In genomic region chr14:64209428-64210165, GRCh38 we compare ENCODE assay signal across 10 cellular contexts.
A peak's percentile ranks its signal among the peaks of the same experiment; 100 is the strongest.
DNase-seq lines count a peak whose midpoint lies in the region; ATAC-seq, FAIRE-seq and TF ChIP-seq lines count a peak whose summit lies in the region.
"Had no signal": no experiment of that assay in that cellular context is flagged by ENCODE, and none has a peak within 500 bp of the region (broad histone marks: within the 10 kb centered on the region; RNA-seq: fewer than 3 reads in every experiment).

No MANE protein-coding gene starts in this region.

- no peak overlapping the region for H3K4me3 Mint-ChIP-seq in stimulated activated effector memory CD8-positive, alpha-beta T cell treated with anti-CD3 and anti-CD28 coated beads, Interleukin-12 subunit alpha, Interleukin-12 subunit beta, amount 100 ng/mL, for 72 hours
- H3K4me3 Mint-ChIP-seq in WTC11 = no peak overlapping the region
- H3K4me3 Mint-ChIP-seq in stimulated activated naive CD8-positive, alpha-beta T cell treated with anti-CD3 and anti-CD28 coated beads, Interleukin-15, amount 100 ng/mL, for 72 hours = no peak overlapping the region
- H3K4me3 Mint-ChIP-seq in activated T-helper 2 cell treated with anti-CD3 and anti-CD28 coated beads, Interferon-gamma antibody, Interleukin-2, Interleukin-4, amounts not matched to agents 10 μg/mL and 5 μg/mL and 100 μg/mL, durations not matched to agents 14 hours and 24 hours and 36 hours (ENCODE audit: low read depth) = no peak overlapping the region
- H3K4me3 Mint-ChIP-seq: activated naive CD8-positive, alpha-beta T cell had no signal

- 40 to 71% methylated on average over 1 to 4 of the region's 24 CpGs for WGBS in gastroesophageal sphincter (ENCODE audit: low coverage in 1 of 2), 2 donors

- intact Hi-C loops in activated T-helper 2 cell treated with anti-CD3 and anti-CD28 coated beads, Interferon-gamma antibody, Interleukin-2, Interleukin-4, amounts not matched to agents 10 μg/mL and 5 μg/mL and 100 μg/mL, durations not matched to agents 14 hours and 24 hours and 36 hours (cut with micrococcal nuclease) = no loop called here

- peaks cover 67% of the 10 kb centered on the region for H3K36me3 Mint-ChIP-seq in stimulated activated effector memory CD8-positive, alpha-beta T cell treated with anti-CD3 and anti-CD28 coated beads, Interleukin-12 subunit alpha, Interleukin-12 subunit beta, amount 100 ng/mL, for 72 hours
- H3K36me3 Mint-ChIP-seq in WTC11 = peaks cover 52% of the 10 kb centered on the region
- H3K36me3 Mint-ChIP-seq in activated T-helper 2 cell treated with anti-CD3 and anti-CD28 coated beads, Interferon-gamma antibody, Interleukin-2, Interleukin-4, amounts not matched to agents 10 μg/mL and 5 μg/mL and 100 μg/mL, durations not matched to agents 14 hours and 24 hours and 36 hours (ENCODE audit: low read depth) = peaks cover 10% of the 10 kb centered on the region

- no peaks in the 10 kb centered on the region for H3K9me3 ChIP-seq in gastroesophageal sphincter

- CTCF ChIA-PET in WTC11 (lab: Charles Lee) = interaction anchor here (1.1 kb wide), 1 partner anchor 94 kb away, joined by 4 read pairs; no protein-coding TSS in a partner anchor

- FAIRE-seq in GM19239 (lab: Jason Lieb, UNC) = peak; percentile 52

- peak overlapping the region; percentile 60 for H3K27ac Mint-ChIP-seq in stimulated activated effector memory CD8-positive, alpha-beta T cell treated with anti-CD3 and anti-CD28 coated beads, Interleukin-12 subunit alpha, Interleukin-12 subunit beta, amount 100 ng/mL, for 72 hours
- no peak overlapping the region for H3K27ac Mint-ChIP-seq in WTC11
- no peak overlapping the region for H3K27ac Mint-ChIP-seq in stimulated activated naive CD8-positive, alpha-beta T cell treated with anti-CD3 and anti-CD28 coated beads, Interleukin-15, amount 100 ng/mL, for 72 hours
- H3K27ac Mint-ChIP-seq in activated T-helper 2 cell treated with anti-CD3 and anti-CD28 coated beads, Interferon-gamma antibody, Interleukin-2, Interleukin-4, amounts not matched to agents 10 μg/mL and 5 μg/mL and 100 μg/mL, durations not matched to agents 14 hours and 24 hours and 36 hours = no peak overlapping the region
- H3K27ac Mint-ChIP-seq: activated naive CD8-positive, alpha-beta T cell had no signal

- ATAC-seq in HG03460 (IDR thresholded peaks at IDR 0.05; ENCODE audit: unreplicated experiment) (peak; percentile 77), gastroesophageal sphincter (peak; percentile 71), WTC11 (no peak; the same call in 1 of the 2 replicates), GM19467 (IDR thresholded peaks at IDR 0.05; ENCODE audit: unreplicated experiment) (no peak)
- ATAC-seq in stimulated activated effector memory CD8-positive, alpha-beta T cell treated with anti-CD3 and anti-CD28 coated beads, Interleukin-12 subunit alpha, Interleukin-12 subunit beta, amount 100 ng/mL, for 72 hours = no peak
- ATAC-seq in stimulated activated naive CD8-positive, alpha-beta T cell treated with anti-CD3 and anti-CD28 coated beads, Interleukin-15, amount 100 ng/mL, for 72 hours = no peak

- H3K27me3 ChIP-seq in gastroesophageal sphincter = no peaks in the 10 kb centered on the region

- no peak for TF ChIP-seq POLR2A in gastroesophageal sphincter (IDR thresholded peaks at IDR 0.05)

- H3K4me1 ChIP-seq in gastroesophageal sphincter = peaks cover 0 to 15% (median 0%) of the 10 kb centered on the region in 3 donors

- DNase-seq in GM19239 (ENCODE audit: insufficient read length, low spot score) (no peak), WTC11 (ENCODE audit: low spot score) (no peak)
- DNase-seq in stimulated activated effector memory CD8-positive, alpha-beta T cell treated with anti-CD3 and anti-CD28 coated beads, Interleukin-12 subunit alpha, Interleukin-12 subunit beta, amount 100 ng/mL, for 72 hours (ENCODE audit: low spot score in 2 of 2) = no peak
- no peak for DNase-seq in stimulated activated naive CD8-positive, alpha-beta T cell treated with anti-CD3 and anti-CD28 coated beads, Interleukin-15, amount 100 ng/mL, for 72 hours
- DNase-seq in activated T-helper 2 cell treated with anti-CD3 and anti-CD28 coated beads, Interferon-gamma antibody, Interleukin-2, Interleukin-4, amounts not matched to agents 10 μg/mL and 5 μg/mL and 100 μg/mL, durations not matched to agents 14 hours and 24 hours and 36 hours (ENCODE audit: low spot score) = no peak

- TF ChIP-seq EP300 in gastroesophageal sphincter (IDR thresholded peaks at IDR 0.05) = no peak

- POLR2A ChIA-PET in WTC11 (lab: Charles Lee) = no interaction called here

- no peak overlapping the region for H3K4me3 ChIP-seq in gastroesophageal sphincter

- peak overlapping the region in 3 of 4 donors; percentile 21 to 42 (median 37) for H3K27ac ChIP-seq in gastroesophageal sphincter
- H3K27ac ChIP-seq: KMS-11 had no signal

- no peaks in the 10 kb centered on the region for H3K27me3 Mint-ChIP-seq in WTC11 (ENCODE audit: low read depth)
- no peaks in the 10 kb centered on the region for H3K27me3 Mint-ChIP-seq in stimulated activated naive CD8-positive, alpha-beta T cell treated with anti-CD3 and anti-CD28 coated beads, Interleukin-15, amount 100 ng/mL, for 72 hours
- peaks cover 1% of the 10 kb centered on the region for H3K27me3 Mint-ChIP-seq in activated T-helper 2 cell treated with anti-CD3 and anti-CD28 coated beads, Interferon-gamma antibody, Interleukin-2, Interleukin-4, amounts not matched to agents 10 μg/mL and 5 μg/mL and 100 μg/mL, durations not matched to agents 14 hours and 24 hours and 36 hours (ENCODE audit: low read depth)
- H3K27me3 Mint-ChIP-seq: activated naive CD8-positive, alpha-beta T cell had no signal

- TF ChIP-seq CTCF in gastroesophageal sphincter (IDR thresholded peaks at IDR 0.05) (no peak), WTC11 (IDR thresholded peaks at IDR 0.05) (no peak)

- no peaks in the 10 kb centered on the region for H3K4me1 Mint-ChIP-seq in stimulated activated effector memory CD8-positive, alpha-beta T cell treated with anti-CD3 and anti-CD28 coated beads, Interleukin-12 subunit alpha, Interleukin-12 subunit beta, amount 100 ng/mL, for 72 hours
- peaks cover 8% of the 10 kb centered on the region for H3K4me1 Mint-ChIP-seq in WTC11
- H3K4me1 Mint-ChIP-seq in stimulated activated naive CD8-positive, alpha-beta T cell treated with anti-CD3 and anti-CD28 coated beads, Interleukin-15, amount 100 ng/mL, for 72 hours = no peaks in the 10 kb centered on the region
- peaks cover 2% of the 10 kb centered on the region for H3K4me1 Mint-ChIP-seq in activated T-helper 2 cell treated with anti-CD3 and anti-CD28 coated beads, Interferon-gamma antibody, Interleukin-2, Interleukin-4, amounts not matched to agents 10 μg/mL and 5 μg/mL and 100 μg/mL, durations not matched to agents 14 hours and 24 hours and 36 hours (ENCODE audit: low read depth)

- H3K9me3 Mint-ChIP-seq in stimulated activated effector memory CD8-positive, alpha-beta T cell treated with anti-CD3 and anti-CD28 coated beads, Interleukin-12 subunit alpha, Interleukin-12 subunit beta, amount 100 ng/mL, for 72 hours = no peaks in the 10 kb centered on the region
- no peaks in the 10 kb centered on the region for H3K9me3 Mint-ChIP-seq in WTC11
- no peaks in the 10 kb centered on the region for H3K9me3 Mint-ChIP-seq in stimulated activated naive CD8-positive, alpha-beta T cell treated with anti-CD3 and anti-CD28 coated beads, Interleukin-15, amount 100 ng/mL, for 72 hours
- H3K9me3 Mint-ChIP-seq in activated T-helper 2 cell treated with anti-CD3 and anti-CD28 coated beads, Interferon-gamma antibody, Interleukin-2, Interleukin-4, amounts not matched to agents 10 μg/mL and 5 μg/mL and 100 μg/mL, durations not matched to agents 14 hours and 24 hours and 36 hours = no peaks in the 10 kb centered on the region

- peaks cover 3 to 68% of the 10 kb centered on the region in 2 donors for H3K36me3 ChIP-seq in gastroesophageal sphincter

TF ChIP-seq in WTC11, 78 proteins besides CTCF, POLR2A, EP300 and RAD21 (continues in another document):
- TF ChIP-seq, protein P1, sequence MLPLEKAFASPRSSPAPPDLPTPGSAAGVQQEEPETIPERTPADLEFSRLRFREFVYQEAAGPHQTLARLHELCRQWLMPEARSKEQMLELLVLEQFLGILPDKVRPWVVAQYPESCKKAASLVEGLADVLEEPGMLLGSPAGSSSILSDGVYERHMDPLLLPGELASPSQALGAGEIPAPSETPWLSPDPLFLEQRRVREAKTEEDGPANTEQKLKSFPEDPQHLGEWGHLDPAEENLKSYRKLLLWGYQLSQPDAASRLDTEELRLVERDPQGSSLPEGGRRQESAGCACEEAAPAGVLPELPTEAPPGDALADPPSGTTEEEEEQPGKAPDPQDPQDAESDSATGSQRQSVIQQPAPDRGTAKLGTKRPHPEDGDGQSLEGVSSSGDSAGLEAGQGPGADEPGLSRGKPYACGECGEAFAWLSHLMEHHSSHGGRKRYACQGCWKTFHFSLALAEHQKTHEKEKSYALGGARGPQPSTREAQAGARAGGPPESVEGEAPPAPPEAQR (CRISPR knock-in tag; IDR thresholded peaks at IDR 0.05) = no peak
- TF ChIP-seq NR2C2 (CRISPR knock-in tag; IDR thresholded peaks at IDR 0.05) (no peak), ZBTB21 (CRISPR knock-in tag; IDR thresholded peaks at IDR 0.05; ENCODE audit: borderline replicate concordance) (no peak)

Comparison
In these comparisons a context has a peak if more than half of its experiments do, and no peak if none do; other contexts are left out.
1. ATAC-seq: peak in HG03460 (single experiment) and gastroesophageal sphincter (single experiment); none in stimulated activated effector memory CD8-positive, alpha-beta T cell treated with anti-CD3 and anti-CD28 coated beads, Interleukin-12 subunit alpha, Interleukin-12 subunit beta, amount 100 ng/mL, for 72 hours (single experiment), WTC11 (single experiment), stimulated activated naive CD8-positive, alpha-beta T cell treated with anti-CD3 and anti-CD28 coated beads, Interleukin-15, amount 100 ng/mL, for 72 hours (single experiment) and GM19467 (single experiment).